ENCODE assay signal across 9 cellular contexts in genomic region chr9:124267271-124267807, GRCh38. TPM values are rescaled to one million over a fixed set of nuclear protein-coding genes. Genes with fewer than 3 reads are reported as not detected.
DNase-seq lines count a peak whose midpoint lies in the region; ATAC-seq and TF ChIP-seq lines count a peak whose summit lies in the region.
"Had no signal": no experiment of that assay in that cellular context is flagged by ENCODE, and none has a peak within 500 bp of the region (broad histone marks: within the 10 kb centered on the region; RNA-seq: fewer than 3 reads in every experiment).

No MANE protein-coding gene starts in this region.

- intact Hi-C loops in CD8-positive, alpha-beta T cell (cut with DNase I, micrococcal nuclease): no loop called here

- DNase-seq in NCI-H510A treated with DMSO at 0.1 percent for 48 hours (lab: John Stamatoyannopoulos, UW) (peak; percentile 41), NCI-H510A (lab: John Stamatoyannopoulos, UW) (no peak), SK-N-SH (no peak), foreskin fibroblast (peak; percentile 92 to 95), NCI-H1694 treated with DMSO at 0.1 percent for 48 hours (lab: John Stamatoyannopoulos, UW) (no peak)
- no peak for DNase-seq in stimulated activated effector memory CD8-positive, alpha-beta T cell treated with anti-CD3 and anti-CD28 coated beads, Interleukin-12 subunit alpha, Interleukin-12 subunit beta, amount 100 ng/mL, for 72 hours (ENCODE audit: low spot score in 2 of 2)
- no peak for DNase-seq in activated CD4-positive, alpha-beta T cell treated with anti-CD3 and anti-CD28 coated beads, Interleukin-2, amount 50 U/mL, for 4 hours
- no peak for DNase-seq in CD8-positive, alpha-beta T cell
- DNase-seq: T-cell had no signal

- no peak overlapping the region; a peak in 1 of 4 replicates for H3K4me3 ChIP-seq in SK-N-SH (ENCODE audit: low read depth in 2 of 2, low read length in 1 of 2)
- H3K4me3 ChIP-seq in foreskin fibroblast (ENCODE audit: low read depth in 1 of 2, low read length in 2 of 2): no peak overlapping the region
- H3K4me3 ChIP-seq in CD8-positive, alpha-beta T cell (ENCODE audit: low read depth, low read length): no peak overlapping the region

- peaks cover 14 to 33% of the 10 kb centered on the region in 2 experiments; a peak in 3 of 4 replicates for H3K4me1 ChIP-seq in SK-N-SH (ENCODE audit: control insufficient read depth in 1 of 2, insufficient read depth in 2 of 2, low read depth in 1 of 2, low read length in 1 of 2)
- no peaks in the 10 kb centered on the region for H3K4me1 ChIP-seq in CD8-positive, alpha-beta T cell (ENCODE audit: insufficient read depth, low read length)

- no peak overlapping the region for H2AFZ ChIP-seq in SK-N-SH (ENCODE audit: low read depth)

- peaks cover 26% of the 10 kb centered on the region for H3F3A ChIP-seq in SK-N-SH (replicated peaks; ENCODE audit: insufficient read depth)

- peaks cover 98% of the 10 kb centered on the region for H3K79me2 ChIP-seq in SK-N-SH (ENCODE audit: insufficient read depth)

- no peaks in the 10 kb centered on the region for H3K9me2 ChIP-seq in SK-N-SH

- peak overlapping the region; percentile 71 for H3K4me2 ChIP-seq in SK-N-SH

- no peaks in the 10 kb centered on the region for H3K9me3 ChIP-seq in SK-N-SH
- no peaks in the 10 kb centered on the region for H3K9me3 ChIP-seq in CD8-positive, alpha-beta T cell (ENCODE audit: low read length)

- H3K27ac Mint-ChIP-seq in stimulated activated effector memory CD8-positive, alpha-beta T cell treated with anti-CD3 and anti-CD28 coated beads, Interleukin-12 subunit alpha, Interleukin-12 subunit beta, amount 100 ng/mL, for 72 hours: peak overlapping the region; percentile 48
- no peak overlapping the region for H3K27ac Mint-ChIP-seq in CD8-positive, alpha-beta T cell
- H3K27ac Mint-ChIP-seq: T-cell had no signal

- TF ChIP-seq EP300 in SK-N-SH (IDR thresholded peaks at IDR 0.05; ENCODE audit: borderline replicate concordance in 1 of 2, low read depth in 1 of 2, low read length in 1 of 2): peak in 1 of 2 experiments; percentile 68; a peak in 1 of 4 replicates

- H3K36me3 Mint-ChIP-seq in stimulated activated effector memory CD8-positive, alpha-beta T cell treated with anti-CD3 and anti-CD28 coated beads, Interleukin-12 subunit alpha, Interleukin-12 subunit beta, amount 100 ng/mL, for 72 hours: peaks cover 12% of the 10 kb centered on the region
- no peaks in the 10 kb centered on the region for H3K36me3 Mint-ChIP-seq in CD8-positive, alpha-beta T cell
- H3K36me3 Mint-ChIP-seq: T-cell had no signal

- POLR2A ChIA-PET in SK-N-SH (lab: Yijun Ruan, JAX): no interaction called here
- POLR2A ChIA-PET in CD8-positive, alpha-beta T cell (lab: Charles Lee): no interaction called here

- WGBS in SK-N-SH (ENCODE audit: low lambda C conversion rate): 26% methylated on average over 12 of the region's 15 CpGs

- ATAC-seq in stimulated activated effector memory CD8-positive, alpha-beta T cell treated with anti-CD3 and anti-CD28 coated beads, Interleukin-12 subunit alpha, Interleukin-12 subunit beta, amount 100 ng/mL, for 72 hours: no peak
- ATAC-seq in CD8-positive, alpha-beta T cell: no peak

- peaks cover 6 to 24% of the 10 kb centered on the region in 2 experiments for H3K36me3 ChIP-seq in SK-N-SH (replicated peaks in 1 of 2; ENCODE audit: control insufficient read depth in 1 of 2, insufficient read depth in 2 of 2, low read length in 1 of 2)
- H3K36me3 ChIP-seq in CD8-positive, alpha-beta T cell (ENCODE audit: insufficient read depth, low read length): no peaks in the 10 kb centered on the region

- no peak overlapping the region for H3K4me3 Mint-ChIP-seq in stimulated activated effector memory CD8-positive, alpha-beta T cell treated with anti-CD3 and anti-CD28 coated beads, Interleukin-12 subunit alpha, Interleukin-12 subunit beta, amount 100 ng/mL, for 72 hours
- H3K4me3 Mint-ChIP-seq in CD8-positive, alpha-beta T cell: no peak overlapping the region
- H3K4me3 Mint-ChIP-seq: T-cell had no signal

- H3K4me1 Mint-ChIP-seq in stimulated activated effector memory CD8-positive, alpha-beta T cell treated with anti-CD3 and anti-CD28 coated beads, Interleukin-12 subunit alpha, Interleukin-12 subunit beta, amount 100 ng/mL, for 72 hours: peaks cover 35% of the 10 kb centered on the region
- H3K4me1 Mint-ChIP-seq in CD8-positive, alpha-beta T cell (ENCODE audit: low read depth): peaks cover 4% of the 10 kb centered on the region

- H3K27me3 ChIP-seq in SK-N-SH (ENCODE audit: insufficient read depth): no peaks in the 10 kb centered on the region
- no peaks in the 10 kb centered on the region for H3K27me3 ChIP-seq in CD8-positive, alpha-beta T cell (ENCODE audit: insufficient read depth, low read length)

- peak; percentile 34 for TF ChIP-seq CTCF in SK-N-SH (IDR thresholded peaks at IDR 0.05)
- no peak for TF ChIP-seq CTCF in foreskin fibroblast (IDR thresholded peaks at IDR 0.05; ENCODE audit: low read depth, low read length)
- TF ChIP-seq CTCF in CD8-positive, alpha-beta T cell (IDR thresholded peaks at IDR 0.05): no peak

- H3K27me3 Mint-ChIP-seq in CD8-positive, alpha-beta T cell (ENCODE audit: low read depth): peaks cover under 1% of the 10 kb centered on the region
- H3K27me3 Mint-ChIP-seq: T-cell had no signal

- H3K27ac ChIP-seq in SK-N-SH (ENCODE audit: low read depth in 2 of 2, low read length in 1 of 2): peak overlapping the region; percentile 48 to 89; a peak in 3 of 4 replicates
- H3K27ac ChIP-seq in CD8-positive, alpha-beta T cell (ENCODE audit: low read depth, low read length): no peak overlapping the region

- TF ChIP-seq RAD21 in SK-N-SH (IDR thresholded peaks at IDR 0.05; ENCODE audit: low read length): no peak

- H4K20me1 ChIP-seq in SK-N-SH (ENCODE audit: insufficient read depth): peaks cover 36% of the 10 kb centered on the region

- H3K9ac ChIP-seq in SK-N-SH: peak overlapping the region; percentile 76

- CTCF ChIA-PET in SK-N-SH (lab: Yijun Ruan, JAX): interaction anchor here (1.2 kb wide), 1 partner anchor 141 kb away, joined by 4 read pairs; no protein-coding TSS in a partner anchor
- CTCF ChIA-PET in CD8-positive, alpha-beta T cell (lab: Charles Lee): no interaction called here

- H3K9me3 Mint-ChIP-seq in stimulated activated effector memory CD8-positive, alpha-beta T cell treated with anti-CD3 and anti-CD28 coated beads, Interleukin-12 subunit alpha, Interleukin-12 subunit beta, amount 100 ng/mL, for 72 hours: no peaks in the 10 kb centered on the region
- no peaks in the 10 kb centered on the region for H3K9me3 Mint-ChIP-seq in CD8-positive, alpha-beta T cell
- H3K9me3 Mint-ChIP-seq: T-cell had no signal

TF ChIP-seq in SK-N-SH, 30 proteins besides CTCF, POLR2A, EP300 and RAD21 (continues in another document):
- TF ChIP-seq SIN3A (IDR thresholded peaks at IDR 0.05; ENCODE audit: borderline replicate concordance, low read depth, low read length) (peak; percentile 62; the same call in 1 of the 2 replicates), TCF12 (IDR thresholded peaks at IDR 0.05) (peak; percentile 84), MAX (IDR thresholded peaks at IDR 0.05; ENCODE audit: low read depth) (peak; percentile 98), NFIC (IDR thresholded peaks at IDR 0.05; ENCODE audit: borderline replicate concordance) (peak; percentile 72; the same call in 1 of the 2 replicates), TAF1 (IDR thresholded peaks at IDR 0.05; ENCODE audit: borderline replicate concordance, low read depth, low read length) (peak; percentile 10; the same call in 1 of the 2 replicates), POLR2AphosphoS5 (IDR thresholded peaks at IDR 0.05; ENCODE audit: low read depth, low read length) (no peak), SMC3 (IDR thresholded peaks at IDR 0.05; ENCODE audit: low read depth, low read length) (no peak), ZBTB33 (IDR thresholded peaks at IDR 0.05; ENCODE audit: borderline replicate concordance, low read depth) (0 out of 2 replicates have a peak, but pooled peaks have one; percentile 9), PBX3 (IDR thresholded peaks at IDR 0.05) (0 out of 2 replicates have a peak, but pooled peaks have one; percentile 9)

RNA-seq across cellular contexts. Expression of gene NEK6, which starts 9.6 kb away (rescaled TPM):
- polyA plus RNA-seq in SK-N-SH (2012; rRNA removed): 89.8 and 96.1 TPM in 2 replicates
- polyA plus RNA-seq in SK-N-SH (2012; cell fraction: cytosol; rRNA removed): 73.6 and 92.1 TPM in 2 replicates
- 47.4 and 67.2 TPM in 2 replicates for polyA plus RNA-seq in SK-N-SH (2012; cell fraction: nucleus; rRNA removed)
- total RNA-seq in CD8-positive, alpha-beta T cell: 1 to 10 TPM; 2.0 to 2.5 TPM

Comparison
In these comparisons a context has a peak if more than half of its experiments do, and no peak if none do; other contexts are left out.
1. DNase-seq: peak in NCI-H510A treated with DMSO at 0.1 percent for 48 hours (single experiment) and foreskin fibroblast (2 of 2); none in NCI-H510A (single experiment), SK-N-SH (single experiment), stimulated activated effector memory CD8-positive, alpha-beta T cell treated with anti-CD3 and anti-CD28 coated beads, Interleukin-12 subunit alpha, Interleukin-12 subunit beta, amount 100 ng/mL, for 72 hours (0 of 2), activated CD4-positive, alpha-beta T cell treated with anti-CD3 and anti-CD28 coated beads, Interleukin-2, amount 50 U/mL, for 4 hours (0 of 2), CD8-positive, alpha-beta T cell (0 of 7) and NCI-H1694 treated with DMSO at 0.1 percent for 48 hours (single experiment).